In the genomic region with DNA sequence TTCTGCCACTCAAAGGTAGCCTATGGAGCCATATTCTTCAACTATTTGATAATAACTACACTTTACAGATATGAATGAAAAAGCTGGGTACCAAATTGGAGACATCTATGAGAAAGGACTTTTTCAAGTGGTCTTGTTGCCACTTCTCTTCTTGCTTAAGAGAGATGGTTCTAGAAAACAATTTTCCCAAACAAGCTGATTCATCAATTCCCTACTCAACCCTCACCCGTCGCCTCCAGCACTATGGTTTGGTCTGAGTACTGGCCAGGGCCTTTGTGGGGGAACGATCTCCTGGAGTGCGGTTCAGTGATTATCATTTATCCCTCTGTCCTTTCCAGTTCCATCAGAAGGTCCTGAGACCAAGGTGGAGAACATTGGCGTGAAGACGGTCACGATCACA, we compare ENCODE assay signal across 9 cellular contexts. TPM values are rescaled to one million over a fixed set of nuclear protein-coding genes. Genes with fewer than 3 reads are reported as not detected.
"Had no signal": no experiment of that assay in that cellular context is flagged by ENCODE, and none has a peak within 500 bp of the region (broad histone marks: within the 10 kb centered on the region; RNA-seq: fewer than 3 reads in every experiment).

No MANE protein-coding gene starts in this region.

- ATAC-seq: GM23338 had no signal

- H3K9ac ChIP-seq: KMS-11 had no signal

- H3K4me2 ChIP-seq: GM23338, KMS-11 had no signal

- H3K4me3 ChIP-seq: GM23338 had no signal

- H2AFZ ChIP-seq: GM23338 had no signal

- H3K27ac ChIP-seq: KMS-11 had no signal

- FAIRE-seq: H1, H54, HTR-8/SVneo had no signal

- DNase-seq: H9, HCEC 1CT, KBM-7 had no signal

RNA-seq across cellular contexts. Expression of a gene that starts 56.8 kb away (rescaled TPM):
- total RNA-seq: GM23338, H1, HT-29 had no signal
- polyA plus RNA-seq: GM23338, H1 had no signal
